Comparison of ENCODE assay signal across 28 cellular contexts in the genomic region with DNA sequence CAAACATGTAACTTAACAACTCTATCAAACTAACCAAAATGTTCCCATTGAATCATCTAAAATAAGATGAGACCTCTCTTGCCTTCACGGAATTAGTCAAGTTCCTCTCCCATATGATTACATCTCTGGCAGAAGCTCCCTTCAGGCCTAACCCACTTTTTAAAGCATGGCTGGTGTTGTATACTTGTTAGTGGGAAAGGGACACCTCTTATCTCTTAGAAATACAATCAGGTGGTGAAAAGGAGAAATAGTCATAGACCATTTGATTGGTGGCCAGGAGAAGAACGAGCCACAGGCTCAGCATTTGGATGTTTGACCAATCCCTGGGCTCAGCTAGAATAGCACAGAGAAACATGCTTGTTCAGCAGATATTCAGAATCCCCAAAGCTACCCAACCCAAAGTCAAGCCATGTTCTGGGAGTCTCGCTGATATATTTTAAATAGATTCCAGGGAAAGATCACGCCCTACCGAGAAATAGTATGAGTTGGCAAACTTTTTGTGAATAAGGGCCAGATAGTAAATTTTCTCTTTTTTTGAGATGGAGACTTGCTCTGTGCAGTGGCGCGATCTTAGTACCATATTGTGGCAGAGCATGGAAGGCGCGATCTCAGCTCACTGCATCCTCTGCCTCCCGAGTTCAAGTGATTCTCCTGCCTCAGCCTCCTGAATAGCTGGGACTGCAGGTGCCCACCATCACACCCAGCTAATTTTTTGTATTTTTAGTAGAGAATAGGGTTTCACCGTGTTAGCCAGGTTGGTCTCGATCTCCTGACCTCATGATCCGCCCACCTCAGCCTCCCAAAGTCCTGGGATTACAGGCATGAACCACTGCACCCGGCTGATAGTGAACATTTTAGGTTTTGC.
"Had no signal": no experiment of that assay in that cellular context is flagged by ENCODE, and none has a peak within 500 bp of the region (broad histone marks: within the 10 kb centered on the region; RNA-seq: fewer than 3 reads in every experiment).

No MANE protein-coding gene starts in this region.

- H3K27me3 ChIP-seq: left lung, pancreas, sigmoid colon, spleen, suprapubic skin, tibial artery, upper lobe of right lung had no signal

- DNase-seq: hypothalamus; immature natural killer cell; kidney; left colon; left lung; lower lobe of right lung; mammary epithelial cell; mesenchymal stem cell; naive thymus-derived CD8-positive, alpha-beta T cell; nucleus accumbens; pancreas; posterior cingulate gyrus; retina; right cardiac atrium; sigmoid colon; small intestine; spleen; stimulated activated CD4-positive, alpha-beta T cell treated with anti-CD3 and anti-CD28 coated beads, Interleukin-4, amount 100 ng/mL, for 24 hours; stimulated activated naive CD4-positive, alpha-beta T cell; tibial artery; trophoblast cell; upper lobe of right lung had no signal

- H3K27ac ChIP-seq: left lung, lower lobe of right lung, pancreas, prostate gland, sigmoid colon, spleen, suprapubic skin, thoracic aorta, tibial artery, upper lobe of right lung had no signal

- H3K36me3 ChIP-seq: left lung, lower lobe of right lung, pancreas, prostate gland, sigmoid colon, spleen, suprapubic skin, thoracic aorta, tibial artery, upper lobe of right lung had no signal

- H3K9me3 ChIP-seq: left lung, lower lobe of right lung, pancreas, prostate gland, sigmoid colon, spleen, suprapubic skin, thoracic aorta, tibial artery, upper lobe of right lung had no signal

- H3K4me1 ChIP-seq: pancreas, prostate gland, sigmoid colon had no signal

- FAIRE-seq: islet of Langerhans, kidney, pancreas, small intestine, urothelium cell line had no signal

- H3K4me3 ChIP-seq: left lung, lower lobe of right lung, pancreas, prostate gland, sigmoid colon, spleen, suprapubic skin, thoracic aorta, tibial artery, upper lobe of right lung had no signal

- ATAC-seq: left colon; left lung; lower lobe of right lung; naive thymus-derived CD8-positive, alpha-beta T cell; pancreas; right cardiac atrium; stimulated activated effector memory CD8-positive, alpha-beta T cell treated with anti-CD3 and anti-CD28 coated beads, Interleukin-12 subunit alpha, Interleukin-12 subunit beta, amount 100 ng/mL, for 72 hours; upper lobe of right lung had no signal
